8 cellular contexts compared by ENCODE assay signal in the genomic region with DNA sequence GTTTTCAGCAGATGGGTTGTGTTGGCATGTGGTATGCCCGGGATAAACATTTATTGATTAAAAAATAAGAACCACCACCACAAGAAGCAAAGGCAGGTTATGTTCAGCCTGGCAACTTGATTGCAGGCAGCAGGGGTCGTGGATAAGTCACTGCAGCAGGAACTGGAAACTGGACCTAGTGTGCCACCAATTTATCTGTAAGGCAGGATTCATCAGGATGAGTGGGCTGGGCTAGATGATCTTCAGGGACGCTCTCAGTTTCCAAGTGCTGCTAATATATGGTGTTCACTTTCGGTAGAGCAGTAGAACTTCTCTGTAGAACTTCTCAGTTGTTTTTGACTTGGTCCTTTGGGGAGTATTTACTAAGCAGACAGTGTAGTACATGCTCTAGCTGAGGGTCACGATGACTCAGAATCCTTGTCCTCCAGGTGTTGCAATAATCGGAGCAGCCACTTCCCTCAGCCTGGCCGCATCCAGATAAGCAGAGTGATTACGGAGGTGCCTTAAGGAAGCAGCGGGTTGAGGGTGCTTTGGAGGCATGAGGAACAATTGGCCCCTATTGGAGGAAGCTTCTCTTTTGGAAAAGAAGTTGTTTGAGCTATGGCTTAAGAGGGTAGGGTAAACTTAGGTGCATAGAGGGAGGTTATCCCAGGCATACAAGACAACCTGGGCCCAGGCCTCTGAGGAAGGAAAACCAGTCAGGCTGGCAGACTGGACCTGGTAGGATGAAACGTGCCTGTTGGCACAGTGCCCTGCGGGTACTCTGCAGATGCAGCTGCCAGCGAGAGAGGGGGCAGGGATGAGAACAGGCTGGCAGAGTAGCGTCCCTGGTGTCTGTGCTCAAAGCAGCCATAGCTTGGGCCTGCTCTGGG.
DNase-seq lines count a peak whose midpoint lies in the region; ATAC-seq and TF ChIP-seq lines count a peak whose summit lies in the region.

No MANE protein-coding gene starts in this region.

- CTCF ChIA-PET in activated CD4-positive, alpha-beta memory T cell treated with anti-CD3 and anti-CD28 coated beads, Interleukin-2, amount 10 ng/mL, durations not matched to agents 7 days and 5 days (lab: Charles Lee): no interaction called here

- intact Hi-C loops in thyroid gland (cut with DNase I): loop anchor here (5.0 kb wide), 1 partner anchor 174 kb away; the partner anchor contains the start of gene DAAM1

- no peak for TF ChIP-seq POLR2A in thyroid gland (IDR thresholded peaks at IDR 0.05)

- POLR2A ChIA-PET in activated CD4-positive, alpha-beta memory T cell treated with anti-CD3 and anti-CD28 coated beads, Interleukin-2, amount 10 ng/mL, durations not matched to agents 7 days and 5 days (lab: Charles Lee): no interaction called here

- H3K27ac Mint-ChIP-seq in activated CD4-positive, alpha-beta memory T cell treated with anti-CD3 and anti-CD28 coated beads, Interleukin-2, amount 10 ng/mL, durations not matched to agents 7 days and 5 days: no peak overlapping the region

- peak overlapping the region; percentile 18 to 23 for H3K4me3 ChIP-seq in right atrium auricular region
- H3K4me3 ChIP-seq in thyroid gland (replicated peaks in 1 of 3): no peak overlapping the region

- H3K27me3 Mint-ChIP-seq in activated CD4-positive, alpha-beta memory T cell treated with anti-CD3 and anti-CD28 coated beads, Interleukin-2, amount 10 ng/mL, durations not matched to agents 7 days and 5 days: no peaks in the 10 kb centered on the region

- 53 to 55% methylated on average over 13 of the region's 13 CpGs for WGBS in thyroid gland, 2 donors

- H3K27me3 ChIP-seq in right atrium auricular region: no peaks in the 10 kb centered on the region
- no peaks in the 10 kb centered on the region for H3K27me3 ChIP-seq in thyroid gland

- no peak overlapping the region for H3K4me3 Mint-ChIP-seq in activated CD4-positive, alpha-beta memory T cell treated with anti-CD3 and anti-CD28 coated beads, Interleukin-2, amount 10 ng/mL, durations not matched to agents 7 days and 5 days

- H3K4me1 ChIP-seq in right atrium auricular region: peaks cover 0 to 79% of the 10 kb centered on the region in 2 donors
- peaks cover 18 to 50% of the 10 kb centered on the region in 2 donors for H3K4me1 ChIP-seq in thyroid gland

- H3K9me3 ChIP-seq in right atrium auricular region: no peaks in the 10 kb centered on the region
- H3K9me3 ChIP-seq in thyroid gland: no peaks in the 10 kb centered on the region

- no peak for ATAC-seq in HG02588 (IDR thresholded peaks at IDR 0.05; ENCODE audit: unreplicated experiment)

- no peaks in the 10 kb centered on the region for H3K4me1 Mint-ChIP-seq in activated CD4-positive, alpha-beta memory T cell treated with anti-CD3 and anti-CD28 coated beads, Interleukin-2, amount 10 ng/mL, durations not matched to agents 7 days and 5 days

- peaks cover 8% of the 10 kb centered on the region for H3K36me3 Mint-ChIP-seq in activated CD4-positive, alpha-beta memory T cell treated with anti-CD3 and anti-CD28 coated beads, Interleukin-2, amount 10 ng/mL, durations not matched to agents 7 days and 5 days (ENCODE audit: low read depth)

- H3K27ac ChIP-seq in right atrium auricular region (peak overlapping the region; percentile 76 to 86), thyroid gland (peak overlapping the region; percentile 78 to 90 (median 79))

- DNase-seq in DMS79 (lab: John Stamatoyannopoulos, UW) (peak; percentile 98), NCI-H1417 treated with DMSO at 0.1 percent for 48 hours (lab: John Stamatoyannopoulos, UW) (peak; percentile 15), T1000 (lab: John Stamatoyannopoulos, UW) (peak; percentile 37), right atrium auricular region (ENCODE audit: low spot score) (peak; percentile 81), thyroid gland (peak; percentile 95 to 96)
- no peak for DNase-seq in stimulated activated CD4-positive, alpha-beta T cell treated with anti-CD3 and anti-CD28 coated beads, Interleukin-15, amount 100 ng/mL, for 24 hours
- DNase-seq in activated CD4-positive, alpha-beta memory T cell treated with anti-CD3 and anti-CD28 coated beads, Interleukin-2, amount 10 ng/mL, durations not matched to agents 7 days and 5 days: no peak

- H3K9me3 Mint-ChIP-seq in activated CD4-positive, alpha-beta memory T cell treated with anti-CD3 and anti-CD28 coated beads, Interleukin-2, amount 10 ng/mL, durations not matched to agents 7 days and 5 days: no peaks in the 10 kb centered on the region

- TF ChIP-seq CTCF in right atrium auricular region (IDR thresholded peaks at IDR 0.05) (no peak), thyroid gland (IDR thresholded peaks at IDR 0.05) (peak in 2 of 6 experiments; percentile 9 to 15)

- peaks cover 26% of the 10 kb centered on the region for H3K36me3 ChIP-seq in right atrium auricular region
- no peaks in the 10 kb centered on the region for H3K36me3 ChIP-seq in thyroid gland

Comparison
In these comparisons a context has a peak if more than half of its experiments do, and no peak if none do; other contexts are left out.
1. DNase-seq: peak in DMS79 (single experiment), NCI-H1417 treated with DMSO at 0.1 percent for 48 hours (single experiment), T1000 (single experiment), right atrium auricular region (single experiment) and thyroid gland (2 of 2); none in stimulated activated CD4-positive, alpha-beta T cell treated with anti-CD3 and anti-CD28 coated beads, Interleukin-15, amount 100 ng/mL, for 24 hours (single experiment) and activated CD4-positive, alpha-beta memory T cell treated with anti-CD3 and anti-CD28 coated beads, Interleukin-2, amount 10 ng/mL, durations not matched to agents 7 days and 5 days (single experiment).
2. H3K4me3 ChIP-seq: peak in right atrium auricular region (2 of 2); none in thyroid gland (0 of 3).